ENCODE assay signal across 1 cellular context in genomic region chr11:16001899-16002426, GRCh38.
TF ChIP-seq lines count a peak whose summit lies in the region.

No MANE protein-coding gene starts in this region.

TF ChIP-seq in K562, 482 proteins besides CTCF, POLR2A, EP300 and RAD21 (continued from another document):
- TF ChIP-seq, protein P1, sequence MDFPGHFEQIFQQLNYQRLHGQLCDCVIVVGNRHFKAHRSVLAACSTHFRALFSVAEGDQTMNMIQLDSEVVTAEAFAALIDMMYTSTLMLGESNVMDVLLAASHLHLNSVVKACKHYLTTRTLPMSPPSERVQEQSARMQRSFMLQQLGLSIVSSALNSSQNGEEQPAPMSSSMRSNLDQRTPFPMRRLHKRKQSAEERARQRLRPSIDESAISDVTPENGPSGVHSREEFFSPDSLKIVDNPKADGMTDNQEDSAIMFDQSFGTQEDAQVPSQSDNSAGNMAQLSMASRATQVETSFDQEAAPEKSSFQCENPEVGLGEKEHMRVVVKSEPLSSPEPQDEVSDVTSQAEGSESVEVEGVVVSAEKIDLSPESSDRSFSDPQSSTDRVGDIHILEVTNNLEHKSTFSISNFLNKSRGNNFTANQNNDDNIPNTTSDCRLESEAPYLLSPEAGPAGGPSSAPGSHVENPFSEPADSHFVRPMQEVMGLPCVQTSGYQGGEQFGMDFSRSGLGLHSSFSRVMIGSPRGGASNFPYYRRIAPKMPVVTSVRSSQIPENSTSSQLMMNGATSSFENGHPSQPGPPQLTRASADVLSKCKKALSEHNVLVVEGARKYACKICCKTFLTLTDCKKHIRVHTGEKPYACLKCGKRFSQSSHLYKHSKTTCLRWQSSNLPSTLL (IDR thresholded peaks at IDR 0.05): no peak
- TF ChIP-seq CEBPB (tag; IDR thresholded peaks at IDR 0.05): peak; percentile 81
- TF ChIP-seq ZNF551 (CRISPR knock-in tag; IDR thresholded peaks at IDR 0.05): no peak
- no peak for TF ChIP-seq CEBPG (CRISPR knock-in tag; IDR thresholded peaks at IDR 0.05)
- TF ChIP-seq CEBPG (tag; conservative IDR thresholded peaks at IDR 0.05 in 1 of 2, IDR thresholded peaks at IDR 0.05 in 1 of 2): peak; percentile 72 to 79
- TF ChIP-seq SOX6 (IDR thresholded peaks at IDR 0.05): peak; percentile 42; the same call in 1 of the 2 replicates
- TF ChIP-seq C11orf30 (IDR thresholded peaks at IDR 0.05; ENCODE audit: low read depth): no peak
- TF ChIP-seq ZNF140 (CRISPR knock-in tag; IDR thresholded peaks at IDR 0.05): no peak
- TF ChIP-seq, protein P2, sequence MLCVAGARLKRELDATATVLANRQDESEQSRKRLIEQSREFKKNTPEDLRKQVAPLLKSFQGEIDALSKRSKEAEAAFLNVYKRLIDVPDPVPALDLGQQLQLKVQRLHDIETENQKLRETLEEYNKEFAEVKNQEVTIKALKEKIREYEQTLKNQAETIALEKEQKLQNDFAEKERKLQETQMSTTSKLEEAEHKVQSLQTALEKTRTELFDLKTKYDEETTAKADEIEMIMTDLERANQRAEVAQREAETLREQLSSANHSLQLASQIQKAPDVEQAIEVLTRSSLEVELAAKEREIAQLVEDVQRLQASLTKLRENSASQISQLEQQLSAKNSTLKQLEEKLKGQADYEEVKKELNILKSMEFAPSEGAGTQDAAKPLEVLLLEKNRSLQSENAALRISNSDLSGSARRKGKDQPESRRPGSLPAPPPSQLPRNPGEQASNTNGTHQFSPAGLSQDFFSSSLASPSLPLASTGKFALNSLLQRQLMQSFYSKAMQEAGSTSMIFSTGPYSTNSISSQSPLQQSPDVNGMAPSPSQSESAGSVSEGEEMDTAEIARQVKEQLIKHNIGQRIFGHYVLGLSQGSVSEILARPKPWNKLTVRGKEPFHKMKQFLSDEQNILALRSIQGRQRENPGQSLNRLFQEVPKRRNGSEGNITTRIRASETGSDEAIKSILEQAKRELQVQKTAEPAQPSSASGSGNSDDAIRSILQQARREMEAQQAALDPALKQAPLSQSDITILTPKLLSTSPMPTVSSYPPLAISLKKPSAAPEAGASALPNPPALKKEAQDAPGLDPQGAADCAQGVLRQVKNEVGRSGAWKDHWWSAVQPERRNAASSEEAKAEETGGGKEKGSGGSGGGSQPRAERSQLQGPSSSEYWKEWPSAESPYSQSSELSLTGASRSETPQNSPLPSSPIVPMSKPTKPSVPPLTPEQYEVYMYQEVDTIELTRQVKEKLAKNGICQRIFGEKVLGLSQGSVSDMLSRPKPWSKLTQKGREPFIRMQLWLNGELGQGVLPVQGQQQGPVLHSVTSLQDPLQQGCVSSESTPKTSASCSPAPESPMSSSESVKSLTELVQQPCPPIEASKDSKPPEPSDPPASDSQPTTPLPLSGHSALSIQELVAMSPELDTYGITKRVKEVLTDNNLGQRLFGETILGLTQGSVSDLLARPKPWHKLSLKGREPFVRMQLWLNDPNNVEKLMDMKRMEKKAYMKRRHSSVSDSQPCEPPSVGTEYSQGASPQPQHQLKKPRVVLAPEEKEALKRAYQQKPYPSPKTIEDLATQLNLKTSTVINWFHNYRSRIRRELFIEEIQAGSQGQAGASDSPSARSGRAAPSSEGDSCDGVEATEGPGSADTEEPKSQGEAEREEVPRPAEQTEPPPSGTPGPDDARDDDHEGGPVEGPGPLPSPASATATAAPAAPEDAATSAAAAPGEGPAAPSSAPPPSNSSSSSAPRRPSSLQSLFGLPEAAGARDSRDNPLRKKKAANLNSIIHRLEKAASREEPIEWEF (CRISPR knock-in tag; IDR thresholded peaks at IDR 0.05): no peak
- TF ChIP-seq HLTF (IDR thresholded peaks at IDR 0.05): no peak
- TF ChIP-seq MAFK (IDR thresholded peaks at IDR 0.05; ENCODE audit: low read length): no peak
